In the genomic region with DNA sequence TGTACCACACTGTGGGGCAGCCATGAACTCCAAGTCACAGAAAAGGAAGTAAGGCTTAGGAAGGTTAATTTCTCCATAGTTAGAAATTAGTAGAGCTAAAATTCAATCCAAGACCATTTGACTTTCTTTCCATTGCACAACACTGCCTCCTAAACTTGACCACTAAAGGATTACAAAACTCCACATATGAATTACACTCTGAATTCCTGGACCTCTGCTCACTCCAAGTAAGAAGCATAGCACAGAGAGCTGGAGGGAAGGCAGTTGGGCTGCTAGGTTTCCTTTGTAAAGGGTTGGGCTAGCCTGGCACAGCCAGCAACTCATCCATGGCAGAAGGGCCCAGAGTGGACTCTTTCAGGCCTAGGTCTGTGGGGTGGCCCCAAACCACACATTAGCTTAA, we compare ENCODE assay signal across 13 cellular contexts.
DNase-seq lines count a peak whose midpoint lies in the region; ATAC-seq and TF ChIP-seq lines count a peak whose summit lies in the region.
"Had no signal": no experiment of that assay in that cellular context is flagged by ENCODE, and none has a peak within 500 bp of the region (broad histone marks: within the 10 kb centered on the region; RNA-seq: fewer than 3 reads in every experiment).

No MANE protein-coding gene starts in this region.

- H3K4me3 ChIP-seq in colonic mucosa (no peak overlapping the region), mucosa of descending colon (no peak overlapping the region), tibial nerve (no peak overlapping the region)

- H3K36me3 ChIP-seq in colonic mucosa (no peaks in the 10 kb centered on the region), mucosa of descending colon (ENCODE audit: low read depth) (no peaks in the 10 kb centered on the region), tibial nerve (no peaks in the 10 kb centered on the region)

- H3K27me3 ChIP-seq in colonic mucosa (no peaks in the 10 kb centered on the region), tibial nerve (no peaks in the 10 kb centered on the region)

- H3K4me1 Mint-ChIP-seq in CD14-positive monocyte: peaks cover 20% of the 10 kb centered on the region
- H3K4me1 Mint-ChIP-seq in activated T-helper 17 cell treated with anti-CD3 and anti-CD28 coated beads, Interleukin-2, amount 50 U/mL, for 72 hours: no peaks in the 10 kb centered on the region

- no peak overlapping the region for H3K27ac ChIP-seq in colonic mucosa
- H3K27ac ChIP-seq in tibial nerve: peak overlapping the region in 1 of 4 donors; percentile 20

- ATAC-seq in mucosa of descending colon: peak; percentile 19
- ATAC-seq in activated T-helper 17 cell treated with anti-CD3 and anti-CD28 coated beads, Interleukin-2, amount 50 U/mL, for 72 hours (replicated peaks): no peak

- no peak overlapping the region for H3K27ac Mint-ChIP-seq in CD14-positive monocyte
- no peak overlapping the region for H3K27ac Mint-ChIP-seq in activated T-helper 17 cell treated with anti-CD3 and anti-CD28 coated beads, Interleukin-2, amount 50 U/mL, for 72 hours

- peaks cover 8 to 28% (median 11%) of the 10 kb centered on the region in 7 donors for H3K9me3 Mint-ChIP-seq in CD14-positive monocyte
- H3K9me3 Mint-ChIP-seq in activated T-helper 17 cell treated with anti-CD3 and anti-CD28 coated beads, Interleukin-2, amount 50 U/mL, for 72 hours: no peaks in the 10 kb centered on the region

- DNase-seq in AG20443 (ENCODE audit: low spot score) (peak; percentile 81), MV-4-11 (lab: John Stamatoyannopoulos, UW) (peak; percentile 88), colonic mucosa (peak; percentile 4), mucosa of descending colon (no peak), CD14-positive monocyte (ENCODE audit: low spot score) (no peak), tibial nerve (ENCODE audit: low spot score in 2 of 2) (no peak), mucosa of gallbladder (ENCODE audit: low spot score) (no peak)
- DNase-seq: activated CD8-positive, alpha-beta memory T cell treated with anti-CD3 and anti-CD28 coated beads, Interleukin-2, amount 50 U/mL, for 48 hours; cortex of kidney; NCI-H2171 treated with DMSO at 0.1 percent for 48 hours; occipital lobe; T-helper 1 cell had no signal

- H3K36me3 Mint-ChIP-seq in CD14-positive monocyte: no peaks in the 10 kb centered on the region
- no peaks in the 10 kb centered on the region for H3K36me3 Mint-ChIP-seq in activated T-helper 17 cell treated with anti-CD3 and anti-CD28 coated beads, Interleukin-2, amount 50 U/mL, for 72 hours (ENCODE audit: low read depth)

- TF ChIP-seq POLR2A in tibial nerve (IDR thresholded peaks at IDR 0.05): no peak

- H3K9ac ChIP-seq in colonic mucosa (ENCODE audit: low read depth in 2 of 2, low read length in 2 of 2): no peak overlapping the region

- H3K4me3 Mint-ChIP-seq in CD14-positive monocyte: no peak overlapping the region
- H3K4me3 Mint-ChIP-seq in activated T-helper 17 cell treated with anti-CD3 and anti-CD28 coated beads, Interleukin-2, amount 50 U/mL, for 72 hours: no peak overlapping the region

- H3K9me3 ChIP-seq in colonic mucosa (no peaks in the 10 kb centered on the region), mucosa of descending colon (no peaks in the 10 kb centered on the region), tibial nerve (no peaks in the 10 kb centered on the region)

- TF ChIP-seq EP300 in tibial nerve (IDR thresholded peaks at IDR 0.05): peak in 1 of 2 donors; percentile 25

- TF ChIP-seq CTCF in colonic mucosa (IDR thresholded peaks at IDR 0.05): no peak
- no peak for TF ChIP-seq CTCF in mucosa of descending colon (IDR thresholded peaks at IDR 0.05)
- TF ChIP-seq CTCF in CD14-positive monocyte (IDR thresholded peaks at IDR 0.05): no peak
- no peak for TF ChIP-seq CTCF in tibial nerve (IDR thresholded peaks at IDR 0.05)

- H3K27me3 Mint-ChIP-seq in CD14-positive monocyte (ENCODE audit: low read depth in 3 of 3): peaks cover 0 to 7% (median 2%) of the 10 kb centered on the region in 3 donors
- H3K27me3 Mint-ChIP-seq in activated T-helper 17 cell treated with anti-CD3 and anti-CD28 coated beads, Interleukin-2, amount 50 U/mL, for 72 hours: peaks cover 9% of the 10 kb centered on the region

- H3K4me1 ChIP-seq in colonic mucosa: peaks cover 3% of the 10 kb centered on the region
- H3K4me1 ChIP-seq in mucosa of descending colon (ENCODE audit: low read depth): peaks cover 7% of the 10 kb centered on the region
- H3K4me1 ChIP-seq in tibial nerve: peaks cover 0 to 14% (median 4%) of the 10 kb centered on the region in 4 donors

- intact Hi-C loops in colonic mucosa (cut with DNase I): no loop called here
- intact Hi-C loops in mucosa of descending colon (cut with DNase I, micrococcal nuclease): no loop called here
- intact Hi-C loops in CD14-positive monocyte (cut with micrococcal nuclease): no loop called here

Comparison
In these comparisons a context has a peak if more than half of its experiments do, and no peak if none do; other contexts are left out.
1. DNase-seq: peak in AG20443 (single experiment), MV-4-11 (single experiment) and colonic mucosa (single experiment); none in mucosa of descending colon (0 of 3), CD14-positive monocyte (single experiment), tibial nerve (0 of 2) and mucosa of gallbladder (single experiment).